18 cellular contexts compared by ENCODE assay signal in the genomic region with DNA sequence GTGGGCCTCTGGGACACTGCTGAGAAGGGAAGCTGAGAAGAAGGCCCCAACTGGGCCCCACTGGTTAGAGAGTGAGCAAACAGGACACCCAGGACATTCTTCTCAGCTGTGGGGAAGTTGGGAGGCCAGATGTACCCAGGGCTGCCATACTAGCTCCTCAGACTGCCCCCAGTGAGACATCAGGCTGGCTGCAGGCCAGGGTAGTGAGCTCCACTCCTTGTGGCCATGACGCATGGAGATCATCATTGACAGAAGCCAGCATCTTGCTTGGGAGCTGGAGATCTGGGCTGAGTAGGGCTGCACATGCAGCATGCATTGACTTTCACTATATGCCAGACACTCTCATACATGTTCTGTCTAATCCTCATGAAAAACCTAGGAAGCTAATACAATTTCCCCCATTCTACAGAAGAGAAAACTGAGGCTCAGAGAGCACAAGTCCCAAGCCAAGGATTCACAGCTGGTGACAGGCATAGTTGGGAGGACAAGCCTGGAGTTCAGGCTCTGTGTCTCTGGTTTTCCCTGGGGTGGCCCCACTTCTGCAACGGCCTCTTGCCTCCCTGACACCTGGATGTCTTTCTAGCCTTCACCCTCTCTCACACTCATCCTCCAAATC. TPM values are rescaled to one million over a fixed set of nuclear protein-coding genes. Genes with fewer than 3 reads are reported as not detected.
DNase-seq lines count a peak whose midpoint lies in the region; FAIRE-seq and TF ChIP-seq lines count a peak whose summit lies in the region.
"Had no signal": no experiment of that assay in that cellular context is flagged by ENCODE, and none has a peak within 500 bp of the region (broad histone marks: within the 10 kb centered on the region; RNA-seq: fewer than 3 reads in every experiment).

No MANE protein-coding gene starts in this region.

- FAIRE-seq in H54 (lab: Jason Lieb, UNC): no peak

- peaks cover 54% of the 10 kb centered on the region for H3K27me3 ChIP-seq in neural progenitor cell

- no peak overlapping the region for H3K4me2 ChIP-seq in neural progenitor cell
- H3K4me2 ChIP-seq: PC-9 had no signal

- peak; percentile 64 for DNase-seq in Daoy (ENCODE audit: low read depth)
- peak; percentile 24 for DNase-seq in NB4 (ENCODE audit: low read depth)
- peak; percentile 41 for DNase-seq in epithelial cell of esophagus (ENCODE audit: low read depth)
- DNase-seq in neural progenitor cell (ENCODE audit: low spot score): no peak
- DNase-seq in AML-193 (lab: John Stamatoyannopoulos, UW): no peak
- DNase-seq in NCI-H146 (lab: John Stamatoyannopoulos, UW): no peak
- DNase-seq in H54 (ENCODE audit: insufficient read length, low spot score): no peak
- no peak for DNase-seq in DMS114 treated with DMSO at 0.1 percent for 48 hours (lab: John Stamatoyannopoulos, UW; ENCODE audit: unreplicated experiment)
- DNase-seq: activated CD8-positive, alpha-beta memory T cell treated with anti-CD3 and anti-CD28 coated beads, Interleukin-2, amount 50 U/mL, for 4 hours; activated naive CD4-positive, alpha-beta T cell treated with anti-CD3 and anti-CD28 coated beads, Interleukin-2, amount 50 U/mL, for 16 hours; effector CD4-positive, alpha-beta T cell; HFFc6; KG1; NCI-H524 treated with DMSO at 0.1 percent for 48 hours; PC-9; T-helper 1 cell had no signal

- H3K36me3 ChIP-seq in neural progenitor cell: no peaks in the 10 kb centered on the region
- H3K36me3 ChIP-seq: cardiac muscle cell had no signal

- H3K27me3 Mint-ChIP-seq in neural progenitor cell (ENCODE audit: insufficient read depth, low read depth): peaks cover 6% of the 10 kb centered on the region

- H3K9me3 Mint-ChIP-seq in neural progenitor cell: no peaks in the 10 kb centered on the region
- H3K9me3 Mint-ChIP-seq: HFFc6 had no signal

- no peaks in the 10 kb centered on the region for H3K36me3 Mint-ChIP-seq in neural progenitor cell

- no peak overlapping the region for H3K4me3 Mint-ChIP-seq in neural progenitor cell
- H3K4me3 Mint-ChIP-seq: HFFc6 had no signal

- peaks cover 5% of the 10 kb centered on the region for H3K4me1 ChIP-seq in neural progenitor cell

- H3K9me3 ChIP-seq in neural progenitor cell (ENCODE audit: low read depth): no peaks in the 10 kb centered on the region

- peak overlapping the region; percentile 93 for H3K27ac Mint-ChIP-seq in neural progenitor cell
- H3K27ac Mint-ChIP-seq: HFFc6 had no signal

- TF ChIP-seq CTCF in NB4 (IDR thresholded peaks at IDR 0.05; ENCODE audit: low read depth, low read length): no peak
- TF ChIP-seq CTCF in epithelial cell of esophagus (IDR thresholded peaks at IDR 0.05; ENCODE audit: insufficient read depth, low read depth, low read length, missing control alignments): no peak
- TF ChIP-seq CTCF in neural progenitor cell (IDR thresholded peaks at IDR 0.05): no peak

- H2AFZ ChIP-seq in neural progenitor cell (replicated peaks): no peak overlapping the region
- H2AFZ ChIP-seq: PC-9 had no signal

- H3K9ac ChIP-seq in neural progenitor cell: no peak overlapping the region

- no peak overlapping the region for H3K27ac ChIP-seq in neural progenitor cell
- H3K27ac ChIP-seq: C4-2B, cardiac muscle cell, PC-9 had no signal

- TF ChIP-seq POLR2A in NB4 (IDR thresholded peaks at IDR 0.05; ENCODE audit: extremely low read depth, insufficient read length) (no peak), H54 (IDR thresholded peaks at IDR 0.05; ENCODE audit: low read depth, low read length) (no peak)

- no peak overlapping the region for H3K4me3 ChIP-seq in NB4 (ENCODE audit: low read depth, low read length)
- H3K4me3 ChIP-seq in epithelial cell of esophagus (ENCODE audit: low read length): no peak overlapping the region
- H3K4me3 ChIP-seq in neural progenitor cell: no peak overlapping the region
- H3K4me3 ChIP-seq: cardiac muscle cell, PC-9 had no signal

- H3F3A ChIP-seq in neural progenitor cell (ENCODE audit: low read depth): peaks cover 13% of the 10 kb centered on the region

- no peaks in the 10 kb centered on the region for H3K79me2 ChIP-seq in neural progenitor cell (ENCODE audit: low read depth)

- peaks cover 14% of the 10 kb centered on the region for H4K20me1 ChIP-seq in neural progenitor cell (ENCODE audit: low read depth)

- H3K4me1 Mint-ChIP-seq in neural progenitor cell: peaks cover 43% of the 10 kb centered on the region

RNA-seq across cellular contexts. Expression of gene MYCL, which starts 24.1 kb away (rescaled TPM):
- 1.5 TPM in 2 replicates for total RNA-seq in Daoy (2014; rRNA removed; shearing (Covaris generic))
- total RNA-seq in neural progenitor cell (ENCODE audit: low replicate concordance): 21.8 and 39.8 TPM in 2 replicates

RNA-seq across cellular contexts. Expression of gene MFSD2A, which starts 29.1 kb away (rescaled TPM):
- total RNA-seq in Daoy (2014; rRNA removed; shearing (Covaris generic)): 12.7 and 12.8 TPM in 2 replicates
- 0.90 and 1.4 TPM in 2 replicates for total RNA-seq in neural progenitor cell (ENCODE audit: low replicate concordance)
- total RNA-seq: cardiac muscle cell had no signal

RNA-seq across cellular contexts. Expression of gene TRIT1, which starts 42.5 kb away (rescaled TPM):
- 45.1 and 50.8 TPM in 2 replicates for total RNA-seq in Daoy (2014; rRNA removed; shearing (Covaris generic))
- 45.1 and 64.8 TPM in 2 replicates for total RNA-seq in neural progenitor cell (ENCODE audit: low replicate concordance)

Comparison
In these comparisons a context has a peak if more than half of its experiments do, and no peak if none do; other contexts are left out.
1. DNase-seq: peak in Daoy (single experiment), NB4 (single experiment) and epithelial cell of esophagus (single experiment); none in neural progenitor cell (single experiment), AML-193 (0 of 2), NCI-H146 (single experiment), H54 (single experiment) and DMS114 treated with DMSO at 0.1 percent for 48 hours (single experiment).